In the genomic region with DNA sequence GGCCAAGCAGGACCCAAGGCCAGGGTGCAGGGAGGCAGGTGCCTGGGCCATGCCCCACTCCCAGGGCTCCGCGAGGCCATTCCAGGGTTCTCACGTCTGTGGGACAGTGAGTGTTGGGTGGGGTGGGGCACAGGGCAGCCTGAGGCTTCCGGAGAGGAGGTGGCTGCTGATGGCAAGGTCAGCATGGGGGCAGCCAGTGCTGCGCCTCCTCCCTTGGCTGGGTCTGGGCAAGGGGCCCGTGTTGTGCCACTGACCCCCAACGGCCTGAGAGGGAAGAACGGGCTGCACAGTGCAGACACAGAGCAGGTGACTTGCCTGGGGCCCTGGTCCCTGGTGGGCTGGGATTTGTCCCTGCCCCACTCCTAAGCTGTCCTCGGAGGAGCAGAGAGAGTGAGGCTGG, we compare ENCODE assay signal across 11 cellular contexts.
A peak's percentile ranks its signal among the peaks of the same experiment; 100 is the strongest.
DNase-seq lines count a peak whose midpoint lies in the region; ATAC-seq, FAIRE-seq and TF ChIP-seq lines count a peak whose summit lies in the region.
"Had no signal": no experiment of that assay in that cellular context is flagged by ENCODE, and none has a peak within 500 bp of the region (broad histone marks: within the 10 kb centered on the region; RNA-seq: fewer than 3 reads in every experiment).

No MANE protein-coding gene starts in this region.

- H3K27ac ChIP-seq in liver (ENCODE audit: low read depth in 1 of 2, low read length in 2 of 2) = peak overlapping the region; percentile 72 to 78
- no peak overlapping the region for H3K27ac ChIP-seq in HepG2 (ENCODE audit: extremely low read length, insufficient read depth, low read length)
- H3K27ac ChIP-seq in ascending aorta = peak overlapping the region; percentile 54 to 74
- H3K27ac ChIP-seq in uterus = peak overlapping the region; percentile 67 to 71
- H3K27ac ChIP-seq: neural progenitor cell had no signal

- no peak overlapping the region for H3K4me3 ChIP-seq in liver (ENCODE audit: low read depth in 1 of 3, low read length in 3 of 3)
- H3K4me3 ChIP-seq in HepG2 (replicated peaks in 1 of 3; ENCODE audit: insufficient read depth in 1 of 3, low read depth in 2 of 3, low read length in 3 of 3) = no peak overlapping the region
- H3K4me3 ChIP-seq in ascending aorta = no peak overlapping the region
- H3K4me3 ChIP-seq in uterus = no peak overlapping the region
- H3K4me3 ChIP-seq: neural progenitor cell had no signal

- H4K20me1 ChIP-seq in HepG2 (ENCODE audit: insufficient read depth, low read length) = peaks cover 12% of the 10 kb centered on the region; the same call in 1 of the 2 replicates

- in situ Hi-C loops in HepG2 (cut with HindIII; ENCODE audit: extremely low pct_ligation_motif_present, low pct_unique_long_range_greater_than_20kb) = no loop called here

- FAIRE-seq in HepG2 (lab: Jason Lieb, UNC) = no peak

- H2AFZ ChIP-seq in HepG2 (ENCODE audit: low read length) = no peak overlapping the region
- H2AFZ ChIP-seq: neural progenitor cell had no signal

- no peaks in the 10 kb centered on the region for H3K79me2 ChIP-seq in HepG2 (ENCODE audit: insufficient read depth, low read length)

- H3K27me3 ChIP-seq in liver (ENCODE audit: control insufficient read depth in 4 of 4, insufficient read depth in 4 of 4, low read length in 3 of 4) = no peaks in the 10 kb centered on the region
- no peaks in the 10 kb centered on the region for H3K27me3 ChIP-seq in HepG2 (ENCODE audit: control insufficient read depth in 1 of 2, insufficient read depth in 2 of 2, low read length in 2 of 2)
- H3K27me3 ChIP-seq in ascending aorta = no peaks in the 10 kb centered on the region
- H3K27me3 ChIP-seq in uterus = no peaks in the 10 kb centered on the region
- H3K27me3 ChIP-seq: neural progenitor cell had no signal

- TF ChIP-seq CTCF in liver (IDR thresholded peaks at IDR 0.05; ENCODE audit: low read depth, low read length, missing input control) (no peak), HepG2 (CRISPR knock-in tag; IDR thresholded peaks at IDR 0.05) (no peak), ascending aorta (IDR thresholded peaks at IDR 0.05) (no peak), uterus (IDR thresholded peaks at IDR 0.05) (no peak)

- H3K36me3 ChIP-seq in liver (ENCODE audit: control insufficient read depth in 4 of 4, insufficient read depth in 3 of 4, low read depth in 1 of 4, low read length in 3 of 4) = peaks cover 2 to 24% (median 16%) of the 10 kb centered on the region in 4 donors
- peaks cover 13 to 39% of the 10 kb centered on the region in 2 experiments; a peak in 4 of 5 replicates for H3K36me3 ChIP-seq in HepG2 (replicated peaks in 1 of 2; ENCODE audit: control insufficient read depth in 1 of 2, insufficient read depth in 2 of 2, low read length in 2 of 2)
- peaks cover 0 to 15% of the 10 kb centered on the region in 2 donors for H3K36me3 ChIP-seq in ascending aorta
- no peaks in the 10 kb centered on the region for H3K36me3 ChIP-seq in uterus
- H3K36me3 ChIP-seq: neural progenitor cell had no signal

- intact Hi-C loops in HepG2 (cut with micrococcal nuclease; ENCODE audit: unreplicated experiment) = no loop called here
- intact Hi-C loops in ascending aorta (cut with DNase I) = no loop called here
- intact Hi-C loops in uterus (cut with DNase I; ENCODE audit: low total_unique reads) = loop anchor here (10.0 kb wide), 1 partner anchor 84 kb away; a partner anchor contains a TSS

- H3K4me1 ChIP-seq in liver (ENCODE audit: control insufficient read depth in 4 of 4, insufficient read depth in 4 of 4, low read length in 3 of 4) (peaks cover 54 to 100% (median 91%) of the 10 kb centered on the region in 4 donors), HepG2 (ENCODE audit: insufficient read depth, low read length) (no peaks in the 10 kb centered on the region), ascending aorta (peaks cover 59 to 77% of the 10 kb centered on the region in 2 donors), uterus (peaks cover 17 to 63% of the 10 kb centered on the region in 2 donors)

- CTCF ChIA-PET in HepG2 (lab: Yijun Ruan, JAX; ENCODE audit: low intra/inter-chr PET ratio, low total read pairs) = no interaction called here

- 34% methylated on average over 9 of the region's 9 CpGs for WGBS in liver
- no CpG with 5 or more reads among the region's 9 CpGs for WGBS in HepG2 (ENCODE audit: low lambda C conversion rate)

- H3K9me3 ChIP-seq in liver (ENCODE audit: control insufficient read depth in 4 of 4, low read length in 3 of 4) (no peaks in the 10 kb centered on the region), HepG2 (ENCODE audit: low read length) (no peaks in the 10 kb centered on the region), ascending aorta (no peaks in the 10 kb centered on the region), uterus (no peaks in the 10 kb centered on the region)

- TF ChIP-seq EP300 in HepG2 (IDR thresholded peaks at IDR 0.05; ENCODE audit: low read depth in 2 of 2, low read length in 2 of 2) (no peak), HepG2 (CRISPR knock-in tag; IDR thresholded peaks at IDR 0.05; ENCODE audit: borderline replicate concordance) (no peak)

- H3K4me2 ChIP-seq in HepG2 (ENCODE audit: low read depth, low read length) = no peak overlapping the region
- H3K4me2 ChIP-seq: neural progenitor cell had no signal

- no peak for ATAC-seq in HepG2
- no peak for ATAC-seq in HG03432 (IDR thresholded peaks at IDR 0.05; ENCODE audit: unreplicated experiment)

- no peak for TF ChIP-seq POLR2A in HepG2 (IDR thresholded peaks at IDR 0.05; ENCODE audit: insufficient read depth in 1 of 2, low read depth in 2 of 2, low read length in 2 of 2)
- no peak for TF ChIP-seq POLR2A in uterus (IDR thresholded peaks at IDR 0.05)

- no TSS peak for BruUV-seq in HepG2 (replicated peaks; lab: Mats Ljungman, UMichigan)

- DNase-seq in HepG2 (ENCODE audit: low spot score) (no peak), ascending aorta (ENCODE audit: low spot score in 2 of 2) (no peak), lung microvascular endothelial cell (ENCODE audit: low read depth in 2 of 2) (peak; percentile 20 to 65), uterus (no peak), epidermal melanocyte (ENCODE audit: insufficient read length, low spot score) (no peak), COR-L47 (lab: John Stamatoyannopoulos, UW) (no peak)
- DNase-seq: activated CD4-positive, alpha-beta T cell treated with anti-CD3 and anti-CD28 coated beads for 1 hour; immature natural killer cell had no signal

- POLR2A ChIA-PET in HepG2 (lab: Yijun Ruan, JAX) = no interaction called here

- TF ChIP-seq RAD21 in liver (IDR thresholded peaks at IDR 0.05) (peak; percentile 34 to 60), HepG2 (CRISPR knock-in tag; IDR thresholded peaks at IDR 0.05) (no peak)

- H3K9ac ChIP-seq in liver (ENCODE audit: low read depth in 1 of 2, low read length in 2 of 2) (no peak overlapping the region), HepG2 (ENCODE audit: insufficient read depth, low read depth, low read length) (no peak overlapping the region)
- H3K9ac ChIP-seq: neural progenitor cell had no signal

TF ChIP-seq in liver, 16 proteins besides CTCF, POLR2A, EP300 and RAD21:
- TF ChIP-seq, protein P1, sequence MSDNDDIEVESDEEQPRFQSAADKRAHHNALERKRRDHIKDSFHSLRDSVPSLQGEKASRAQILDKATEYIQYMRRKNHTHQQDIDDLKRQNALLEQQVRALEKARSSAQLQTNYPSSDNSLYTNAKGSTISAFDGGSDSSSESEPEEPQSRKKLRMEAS (IDR thresholded peaks at IDR 0.05) = no peak
- TF ChIP-seq FOXA2 (IDR thresholded peaks at IDR 0.05) = no peak
- TF ChIP-seq HNF4G (IDR thresholded peaks at IDR 0.05) = no peak
- TF ChIP-seq JUND (IDR thresholded peaks at IDR 0.05) = no peak
- TF ChIP-seq HNF4A (conservative IDR thresholded peaks at IDR 0.05) = peak in 1 of 2 donors; percentile 53
- peak in 1 of 2 donors; percentile 65 for TF ChIP-seq RXRA (IDR thresholded peaks at IDR 0.05)
- no peak for TF ChIP-seq EGR1 (IDR thresholded peaks at IDR 0.05; ENCODE audit: low read depth in 2 of 2)

TF ChIP-seq in HepG2, 621 proteins besides CTCF, POLR2A, EP300 and RAD21:
- TF ChIP-seq ZFP41 (CRISPR knock-in tag; IDR thresholded peaks at IDR 0.05; ENCODE audit: borderline replicate concordance) = no peak
- TF ChIP-seq ZSCAN12 (CRISPR knock-in tag; IDR thresholded peaks at IDR 0.05) = no peak

Comparison
In these comparisons a context has a peak if more than half of its experiments do, and no peak if none do; other contexts are left out.
1. DNase-seq: peak in lung microvascular endothelial cell (2 of 2); none in HepG2 (single experiment), ascending aorta (0 of 2), uterus (0 of 2), epidermal melanocyte (single experiment) and COR-L47 (single experiment).